In the genomic region with DNA sequence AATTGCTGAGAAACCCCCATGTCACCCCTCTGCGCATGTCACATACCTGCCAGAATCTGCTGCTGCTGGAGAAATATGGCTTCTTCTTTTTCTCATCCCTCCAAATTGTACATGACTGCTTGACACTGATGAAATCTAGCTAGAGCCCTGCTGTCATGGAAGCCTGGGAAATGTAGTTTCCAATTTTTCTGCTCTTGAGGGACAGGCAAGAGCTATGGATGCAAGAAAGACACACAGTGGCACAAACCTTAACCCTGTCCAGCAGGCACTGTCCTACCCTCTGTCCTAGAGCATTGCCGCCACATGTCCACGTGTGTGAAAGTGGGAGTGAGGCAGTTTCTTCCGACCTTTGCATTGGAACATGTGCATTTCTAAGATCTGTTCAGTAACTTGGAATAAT, we compare ENCODE assay signal across 22 cellular contexts.
DNase-seq lines count a peak whose midpoint lies in the region; ATAC-seq, FAIRE-seq and TF ChIP-seq lines count a peak whose summit lies in the region.
"Had no signal": no experiment of that assay in that cellular context is flagged by ENCODE, and none has a peak within 500 bp of the region (broad histone marks: within the 10 kb centered on the region; RNA-seq: fewer than 3 reads in every experiment).

No MANE protein-coding gene starts in this region.

- H3K27ac ChIP-seq in HEK293 (ENCODE audit: extremely low read depth, low read depth, low read length), result no peak overlapping the region
- H3K27ac ChIP-seq in H1 (ENCODE audit: low read depth, low read length), result no peak overlapping the region
- H3K27ac ChIP-seq: GM23248, PC-9 had no signal

- no peak overlapping the region for H4K8ac ChIP-seq in H1 (ENCODE audit: extremely low read depth, insufficient read depth, low read length)

- peak overlapping the region; percentile 82; the same call in 1 of the 2 replicates for H2BK15ac ChIP-seq in H1 (ENCODE audit: low read length)

- H2BK20ac ChIP-seq in H1 (ENCODE audit: low read length), result peak overlapping the region; percentile 88

- TF ChIP-seq POLR2A in H1 (IDR thresholded peaks at IDR 0.05; ENCODE audit: control extremely low read depth in 1 of 2, low read depth in 2 of 2, low read length in 2 of 2), result no peak

- no peak overlapping the region for H3K23ac ChIP-seq in H1 (ENCODE audit: insufficient read length)

- ATAC-seq in HG02588 (IDR thresholded peaks at IDR 0.05; ENCODE audit: unreplicated experiment) (no peak), GM21360 (IDR thresholded peaks at IDR 0.05; ENCODE audit: unreplicated experiment) (no peak)
- ATAC-seq: HCT116, K562 had no signal

- 90% methylated on average over 4 of the region's 4 CpGs; no CpG with 5 or more reads in 1 of the 2 experiments for WGBS in H1 (ENCODE audit: extremely low coverage in 1 of 2, insufficient coverage in 1 of 2, insufficient read length in 1 of 2, insufficient replicate concordance in 2 of 2, low coverage in 1 of 2, low lambda C conversion rate in 2 of 2, missing lambda C conversion rate in 1 of 2), 2 experiments

- no peaks in the 10 kb centered on the region for H3K79me1 ChIP-seq in H1 (ENCODE audit: low read depth, low read length)

- TF ChIP-seq EP300 in H1 (IDR thresholded peaks at IDR 0.05; ENCODE audit: borderline replicate concordance in 1 of 2, low read depth in 2 of 2, low read length in 2 of 2), result no peak

- H3K4me3 ChIP-seq in HEK293 (ENCODE audit: low read depth, low read length) (no peak overlapping the region), H1 (ENCODE audit: extremely low read depth in 1 of 4, insufficient read depth in 2 of 4, low read depth in 3 of 4, low read length in 4 of 4) (no peak overlapping the region), neuron (ENCODE audit: low read length) (no peak overlapping the region)
- H3K4me3 ChIP-seq: GM23248, K562, MG63, PC-9 had no signal

- no peaks in the 10 kb centered on the region for H3K9me3 ChIP-seq in HEK293 (ENCODE audit: control insufficient read depth, insufficient read depth, low read depth, low read length)
- no peaks in the 10 kb centered on the region for H3K9me3 ChIP-seq in H1 (ENCODE audit: insufficient read depth in 2 of 2, low read depth in 1 of 2, low read length in 1 of 2)
- no peaks in the 10 kb centered on the region for H3K9me3 ChIP-seq in neuron (ENCODE audit: low read length)
- H3K9me3 ChIP-seq: BE2C, MG63, SK-N-SH had no signal

- H3K14ac ChIP-seq in H1 (ENCODE audit: insufficient read length), result no peak overlapping the region

- H3K4me1 ChIP-seq in HEK293 (ENCODE audit: control insufficient read depth, insufficient read depth, low read length), result no peaks in the 10 kb centered on the region
- H3K4me1 ChIP-seq in H1 (replicated peaks in 1 of 4; ENCODE audit: control insufficient read depth in 3 of 4, insufficient read depth in 4 of 4, low read length in 3 of 4), result peaks cover 0 to 6% (median 2%) of the 10 kb centered on the region in 4 experiments; a peak in 2 of 7 replicates
- peaks cover 4% of the 10 kb centered on the region for H3K4me1 ChIP-seq in neuron (ENCODE audit: insufficient read depth, low read length)
- H3K4me1 ChIP-seq: BE2C had no signal

- H3K4ac ChIP-seq in H1 (replicated peaks; ENCODE audit: insufficient read length, low read depth, low read length), result no peak overlapping the region

- POLR2A ChIA-PET in HEK293 (lab: Yijun Ruan, JAX) (no interaction called here), H1 (lab: Charles Lee; ENCODE audit: partially characterized antibody) (interaction anchor here (0.8 to 1.2 kb wide), 3 partner anchors 11 to 205 kb away, joined by 3 read pairs; no protein-coding TSS in a partner anchor)

- H3K9ac ChIP-seq in H1 (replicated peaks in 1 of 4; ENCODE audit: extremely low read depth in 1 of 4, low read depth in 3 of 4, low read length in 3 of 4), result no peak overlapping the region; a peak in 1 of 7 replicates
- H3K9ac ChIP-seq: GM23248, SK-N-SH had no signal

- DNase-seq in Ammon's horn (ENCODE audit: low spot score), result peak; percentile 15
- no peak for DNase-seq in H1 (ENCODE audit: low read depth in 1 of 2, low spot score in 2 of 2)
- DNase-seq in GDM1 (lab: John Stamatoyannopoulos, UW), result no peak
- DNase-seq: BE2C, DMS53, GM23248, MG63, NCI-H1417, NCI-H1694 treated with DMSO at 0.1 percent for 48 hours, NCI-H510A, PC-9, RPMI8226, SHP77, SK-N-SH had no signal

- 0 out of 2 replicates have a peak overlapping the region, but pooled peaks have one; percentile 79 for H2AK5ac ChIP-seq in H1 (ENCODE audit: low read depth, low read length)

- FAIRE-seq in H1 (lab: Jason Lieb, UNC), result no peak
- FAIRE-seq: A204.1, D721Med, K562 had no signal

- no peaks in the 10 kb centered on the region for H4K20me1 ChIP-seq in H1 (replicated peaks in 1 of 2; ENCODE audit: control insufficient read depth in 1 of 2, insufficient read depth in 2 of 2, low read length in 2 of 2)

- peak overlapping the region; percentile 5 for H4K91ac ChIP-seq in H1 (replicated peaks; ENCODE audit: insufficient read length, low read length)

- H3K56ac ChIP-seq in H1 (replicated peaks; ENCODE audit: insufficient read length, low read depth, low read length), result no peak overlapping the region

- peak overlapping the region; percentile 85; the same call in 1 of the 2 replicates for H2BK5ac ChIP-seq in H1 (ENCODE audit: low read depth, low read length)

- H3K27me3 ChIP-seq in H1 (replicated peaks in 1 of 4; ENCODE audit: control insufficient read depth in 3 of 4, extremely low read depth in 1 of 4, insufficient read depth in 3 of 4, low read length in 3 of 4) (no peaks in the 10 kb centered on the region), neuron (ENCODE audit: insufficient read depth, low read length) (no peaks in the 10 kb centered on the region)
- H3K27me3 ChIP-seq: BE2C, MG63 had no signal

- no peaks in the 10 kb centered on the region for H3K23me2 ChIP-seq in H1 (ENCODE audit: low read depth, low read length)

- H3K4me2 ChIP-seq in H1 (ENCODE audit: insufficient read depth in 1 of 2, low read depth in 2 of 2, low read length in 2 of 2), result no peak overlapping the region
- H3K4me2 ChIP-seq: PC-9, SK-N-SH had no signal

- no peaks in the 10 kb centered on the region for H3K36me3 ChIP-seq in HEK293 (ENCODE audit: control insufficient read depth in 2 of 2, insufficient read depth in 1 of 2, low read length in 2 of 2)
- no peaks in the 10 kb centered on the region for H3K36me3 ChIP-seq in H1 (ENCODE audit: control insufficient read depth in 2 of 4, insufficient read depth in 4 of 4, low read length in 3 of 4)
- H3K36me3 ChIP-seq in neuron (ENCODE audit: insufficient read depth, low read length), result no peaks in the 10 kb centered on the region
- H3K36me3 ChIP-seq: BE2C, MG63 had no signal

- no peaks in the 10 kb centered on the region for H3K79me2 ChIP-seq in H1 (ENCODE audit: control insufficient read depth in 1 of 2, insufficient read depth in 2 of 2, low read length in 2 of 2)

- H3K18ac ChIP-seq in H1 (ENCODE audit: extremely low read depth, low read length), result no peak overlapping the region; the same call in 1 of the 2 replicates

- TF ChIP-seq CTCF in HEK293 (tag by site-specific recombination; IDR thresholded peaks at IDR 0.05) (no peak), H1 (IDR thresholded peaks at IDR 0.05; ENCODE audit: control extremely low read depth in 1 of 3, insufficient read depth in 1 of 3, low read depth in 1 of 3, low read length in 3 of 3) (no peak)

- peak overlapping the region; percentile 78; the same call in 1 of the 2 replicates for H2AFZ ChIP-seq in H1 (ENCODE audit: low read length)
- peak overlapping the region; percentile 61 for H2AFZ ChIP-seq in neuron (ENCODE audit: low read depth, low read length)
- H2AFZ ChIP-seq: GM23248, PC-9 had no signal

- CTCF ChIA-PET in HEK293 (lab: Yijun Ruan, JAX), result interaction anchor here (0.6 kb wide), 1 partner anchor 178 kb away, joined by 5 read pairs; no protein-coding TSS in a partner anchor
- CTCF ChIA-PET in H1 (lab: Charles Lee; ENCODE audit: partially characterized antibody), result no interaction called here

- no peak overlapping the region for H2BK120ac ChIP-seq in H1 (replicated peaks; ENCODE audit: low read depth, low read length)

- no peak overlapping the region for H4K5ac ChIP-seq in H1 (ENCODE audit: insufficient read length, low read depth, low read length)

- no peak for TF ChIP-seq RAD21 in H1 (IDR thresholded peaks at IDR 0.05 in 1 of 2, conservative IDR thresholded peaks at IDR 0.05 in 1 of 2; ENCODE audit: low read depth in 2 of 2, low read length in 2 of 2)

- peak overlapping the region; percentile 82; the same call in 1 of the 2 replicates for H2BK12ac ChIP-seq in H1 (ENCODE audit: low read depth, low read length)

TF ChIP-seq in HEK293, 187 proteins besides CTCF, POLR2A, EP300 and RAD21:
- TF ChIP-seq ZNF292 (tag by site-specific recombination; IDR thresholded peaks at IDR 0.05; ENCODE audit: borderline replicate concordance, low read depth) (no peak), ZNF211 (tag by site-specific recombination; IDR thresholded peaks at IDR 0.05; ENCODE audit: low read depth) (no peak), ZBTB17 (tag by site-specific recombination; IDR thresholded peaks at IDR 0.05) (peak; percentile 55; the same call in 1 of the 2 replicates), ZNF426 (tag by site-specific recombination; IDR thresholded peaks at IDR 0.05) (no peak)

TF ChIP-seq in H1, 55 proteins besides CTCF, POLR2A, EP300 and RAD21:
- no peak for TF ChIP-seq SP2 (IDR thresholded peaks at IDR 0.05; ENCODE audit: low read length)
- no peak for TF ChIP-seq RBBP5 (IDR thresholded peaks at IDR 0.05; ENCODE audit: borderline replicate concordance, low read depth, low read length)
- TF ChIP-seq, protein P1, sequence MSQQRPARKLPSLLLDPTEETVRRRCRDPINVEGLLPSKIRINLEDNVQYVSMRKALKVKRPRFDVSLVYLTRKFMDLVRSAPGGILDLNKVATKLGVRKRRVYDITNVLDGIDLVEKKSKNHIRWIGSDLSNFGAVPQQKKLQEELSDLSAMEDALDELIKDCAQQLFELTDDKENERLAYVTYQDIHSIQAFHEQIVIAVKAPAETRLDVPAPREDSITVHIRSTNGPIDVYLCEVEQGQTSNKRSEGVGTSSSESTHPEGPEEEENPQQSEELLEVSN (IDR thresholded peaks at IDR 0.05), result no peak
- TF ChIP-seq EZH2 (IDR thresholded peaks at IDR 0.05; ENCODE audit: low read depth, low read length, severe bottlenecking), result no peak
- TF ChIP-seq BRCA1 (IDR thresholded peaks at IDR 0.05; ENCODE audit: low read depth, low read length), result no peak
- no peak for TF ChIP-seq KDM1A (IDR thresholded peaks at IDR 0.05; ENCODE audit: borderline replicate concordance, low read length)
- no peak for TF ChIP-seq TAF1 (IDR thresholded peaks at IDR 0.05; ENCODE audit: low read depth, low read length)
- no peak for TF ChIP-seq MAFK (IDR thresholded peaks at IDR 0.05; ENCODE audit: low read depth, low read length)
- no peak for TF ChIP-seq EGR1 (IDR thresholded peaks at IDR 0.05; ENCODE audit: borderline replicate concordance, low read depth, low read length)
